In genomic region chrX:71913156-71913950, GRCh38 we compare ENCODE assay signal across 24 cellular contexts. TPM values are rescaled to one million over a fixed set of nuclear protein-coding genes. Genes with fewer than 3 reads are reported as not detected.
DNase-seq lines count a peak whose midpoint lies in the region; ATAC-seq, FAIRE-seq and TF ChIP-seq lines count a peak whose summit lies in the region.
"Had no signal": no experiment of that assay in that cellular context is flagged by ENCODE, and none has a peak within 500 bp of the region (broad histone marks: within the 10 kb centered on the region; RNA-seq: fewer than 3 reads in every experiment).

No MANE protein-coding gene starts in this region.

- H3K79me2 ChIP-seq in astrocyte (ENCODE audit: insufficient read depth, low read length) = no peaks in the 10 kb centered on the region

- H3K4me1 Mint-ChIP-seq in astrocyte (ENCODE audit: low read depth, unreplicated experiment) = peaks cover 28% of the 10 kb centered on the region

- no peak overlapping the region for H3K9ac ChIP-seq in astrocyte (ENCODE audit: low read length)
- H3K9ac ChIP-seq: SK-N-SH had no signal

- no peak for DNase-seq in D721Med (ENCODE audit: insufficient read length, low spot score)
- peak; percentile 87 for DNase-seq in G401 (ENCODE audit: low spot score)
- DNase-seq in astrocyte (ENCODE audit: low read depth) = no peak
- no peak for DNase-seq in pons (ENCODE audit: low spot score)
- DNase-seq in testis = no peak
- DNase-seq in NCI-H2196 (lab: John Stamatoyannopoulos, UW; ENCODE audit: unreplicated experiment) = no peak
- DNase-seq: AML-193; CD4-positive, alpha-beta memory T cell; COR-L47; DMS79 treated with DMSO at 0.1 percent for 48 hours; NCI-H1048; NCI-H1417; NCI-H1694; NCI-H2029 treated with DMSO at 0.1 percent for 48 hours; SIG-M5; SK-N-SH; SW 1271 had no signal

- peak overlapping the region; percentile 67 for H3K4me3 Mint-ChIP-seq in astrocyte (ENCODE audit: unreplicated experiment)

- H3K4me2 ChIP-seq in astrocyte (ENCODE audit: low read length) = no peak overlapping the region
- H3K4me2 ChIP-seq: A549, SK-N-SH had no signal

- H3K36me3 Mint-ChIP-seq in astrocyte (ENCODE audit: low read depth, unreplicated experiment) = no peaks in the 10 kb centered on the region
- H3K36me3 Mint-ChIP-seq: CD4-positive, alpha-beta memory T cell had no signal

- H4K20me1 ChIP-seq in astrocyte (ENCODE audit: insufficient read depth, low read length) = no peaks in the 10 kb centered on the region

- H3K27me3 Mint-ChIP-seq in astrocyte (ENCODE audit: low read depth, unreplicated experiment) = no peaks in the 10 kb centered on the region

- peak; percentile 46 for FAIRE-seq in D721Med (lab: Jason Lieb, UNC)
- FAIRE-seq in astrocyte (lab: Jason Lieb, UNC) = no peak
- FAIRE-seq: A549, GM12892, GM19239, RCC 7860 had no signal

- 100% methylated on average over 1 of the region's 6 CpGs; no CpG with 5 or more reads in 1 of the 2 experiments for WGBS in mesodermal cell (ENCODE audit: insufficient coverage in 2 of 2), 2 experiments
- 85 to 97% methylated on average over 6 of the region's 6 CpGs for WGBS in testis, 2 donors

- in situ Hi-C loops in G401 (cut with HindIII; ENCODE audit: low sequenced_read_pairs) = no loop called here

- no peak for TF ChIP-seq POLR2A in GM18505 (IDR thresholded peaks at IDR 0.05; ENCODE audit: borderline replicate concordance, extremely low read depth, insufficient read depth, insufficient read length)
- no peak for TF ChIP-seq POLR2A in testis (IDR thresholded peaks at IDR 0.05)

- H2AFZ ChIP-seq in astrocyte (ENCODE audit: low read depth, low read length) = no peak overlapping the region

- H3K27ac ChIP-seq in astrocyte (ENCODE audit: low read depth, low read length) (no peak overlapping the region), mesodermal cell (ENCODE audit: low read depth, low read length, severe bottlenecking) (no peak overlapping the region), testis (no peak overlapping the region)
- H3K27ac ChIP-seq: A549, HL-60 had no signal

- ATAC-seq in GM18505 (IDR thresholded peaks at IDR 0.05; ENCODE audit: unreplicated experiment) = no peak
- ATAC-seq: A549 had no signal

- H3K36me3 ChIP-seq in astrocyte (ENCODE audit: insufficient read depth, low read length) = no peaks in the 10 kb centered on the region
- peaks cover 9% of the 10 kb centered on the region for H3K36me3 ChIP-seq in mesodermal cell (ENCODE audit: control insufficient read depth, insufficient read depth, low read length)
- H3K36me3 ChIP-seq in testis (ENCODE audit: low read depth, missing control alignments) = no peaks in the 10 kb centered on the region

- H3K9me3 Mint-ChIP-seq in astrocyte (ENCODE audit: unreplicated experiment) = no peaks in the 10 kb centered on the region

- H3K27ac Mint-ChIP-seq in astrocyte (ENCODE audit: unreplicated experiment) = no peak overlapping the region
- H3K27ac Mint-ChIP-seq: CD4-positive, alpha-beta memory T cell had no signal

- TF ChIP-seq CTCF in D721Med (IDR thresholded peaks at IDR 0.05; ENCODE audit: insufficient read depth, missing control alignments) (no peak), astrocyte (IDR thresholded peaks at IDR 0.05; ENCODE audit: insufficient read depth, low read depth, low read length) (no peak), testis (IDR thresholded peaks at IDR 0.05) (no peak)

- peaks cover 8% of the 10 kb centered on the region for H3K4me1 ChIP-seq in astrocyte (ENCODE audit: insufficient read depth, low read length)
- H3K4me1 ChIP-seq in mesodermal cell (ENCODE audit: control insufficient read depth, insufficient read depth, low read length, poor library complexity, severe bottlenecking) = peaks cover 29% of the 10 kb centered on the region
- H3K4me1 ChIP-seq in testis = no peaks in the 10 kb centered on the region

- H3K27me3 ChIP-seq in astrocyte (ENCODE audit: insufficient read depth, low read length) = no peaks in the 10 kb centered on the region
- no peaks in the 10 kb centered on the region for H3K27me3 ChIP-seq in testis

- intact Hi-C loops in testis (cut with DNase I; ENCODE audit: low total_unique reads) = no loop called here

- no peaks in the 10 kb centered on the region for H3K9me3 ChIP-seq in astrocyte (ENCODE audit: insufficient read depth, low read depth, low read length)
- no peaks in the 10 kb centered on the region for H3K9me3 ChIP-seq in mesodermal cell (ENCODE audit: control insufficient read depth, low read length)
- no peaks in the 10 kb centered on the region for H3K9me3 ChIP-seq in testis
- H3K9me3 ChIP-seq: A549, SK-N-SH had no signal

- H3K4me3 ChIP-seq in astrocyte (ENCODE audit: insufficient read depth, low read depth, low read length) (no peak overlapping the region), mesodermal cell (ENCODE audit: extremely low read depth, insufficient read depth, low read length, poor library complexity, severe bottlenecking) (peak overlapping the region; percentile 8), testis (no peak overlapping the region)
- H3K4me3 ChIP-seq: A549 had no signal

RNA-seq across cellular contexts. Expression of gene NHSL2, which starts 2.7 kb away (rescaled TPM):
- total RNA-seq in G401 (2014; rRNA removed; shearing (Covaris generic)) = 0.31 and 0.61 TPM in 2 replicates
- total RNA-seq in astrocyte = 13.0 and 14.8 TPM in 2 replicates
- 13.7 TPM for polyA plus RNA-seq in mesodermal cell (2013, experiment 1 of 2)
- 10.5 TPM for polyA plus RNA-seq in mesodermal cell (2013, experiment 2 of 2)
- 10 to 100 TPM; 32.5 to 33.1 TPM for total RNA-seq in testis
- polyA plus RNA-seq in testis (ENCODE audit: insufficient read depth, low read depth, low replicate concordance) = 9.5 TPM
